Comparison of ENCODE assay signal across 8 cellular contexts in genomic region chr17:35764123-35764991, GRCh38. TPM values are rescaled to one million over a fixed set of nuclear protein-coding genes. Genes with fewer than 3 reads are reported as not detected.
DNase-seq lines count a peak whose midpoint lies in the region; ATAC-seq and TF ChIP-seq lines count a peak whose summit lies in the region.

No MANE protein-coding gene starts in this region.

- H3K9me3 Mint-ChIP-seq in endodermal cell = no peaks in the 10 kb centered on the region

- H3K4me1 ChIP-seq in HUES48 (ENCODE audit: control insufficient read depth, insufficient read depth, low read length) (no peaks in the 10 kb centered on the region), endodermal cell (ENCODE audit: control insufficient read depth, insufficient read depth, low read length) (no peaks in the 10 kb centered on the region)

- H3K27me3 ChIP-seq in HUES48 (ENCODE audit: control insufficient read depth, insufficient read depth, low read length) = peaks cover 11% of the 10 kb centered on the region
- no peaks in the 10 kb centered on the region for H3K27me3 ChIP-seq in endodermal cell (ENCODE audit: control insufficient read depth, insufficient read depth, low read length, poor library complexity, severe bottlenecking)

- no peaks in the 10 kb centered on the region for H3K36me3 Mint-ChIP-seq in endodermal cell (ENCODE audit: low read depth)

- peaks cover 32% of the 10 kb centered on the region for H3K27me3 Mint-ChIP-seq in endodermal cell (ENCODE audit: insufficient read depth)

- H3K4me3 ChIP-seq in HUES48 (ENCODE audit: low read depth, low read length) (peak overlapping the region; percentile 69), endodermal cell (ENCODE audit: low read length) (peak overlapping the region; percentile 76)

- no peak overlapping the region for H3K27ac Mint-ChIP-seq in endodermal cell

- H3K4me3 Mint-ChIP-seq in endodermal cell = peak overlapping the region; percentile 68

- DNase-seq in CMK (ENCODE audit: low read depth) = peak; percentile 86
- peak; percentile 83 for DNase-seq in NOMO-1 treated with dmso at 0.1 percent for 144 hours (lab: John Stamatoyannopoulos, UW; ENCODE audit: unreplicated experiment)
- peak; percentile 54 for DNase-seq in activated CD8-positive, alpha-beta memory T cell treated with anti-CD3 and anti-CD28 coated beads, Interleukin-2, amount 50 U/mL, for 24 hours (ENCODE audit: extremely low read depth)
- DNase-seq in endodermal cell = peak; percentile 99
- DNase-seq in midbrain (lab: John Stamatoyannopoulos, UW) = peak; percentile 89
- peak; percentile 69 to 76 for DNase-seq in stimulated activated CD8-positive, alpha-beta memory T cell treated with anti-CD3 and anti-CD28 coated beads, Interleukin-15, amount 100 ng/mL, for 4 hours (ENCODE audit: low read depth in 2 of 2)

- WGBS in endodermal cell (ENCODE audit: insufficient coverage in 1 of 2, insufficient read length in 1 of 2), 2 experiments = 9 to 14% methylated on average over 28 to 75 of the region's 75 CpGs

- H3K27ac ChIP-seq in HUES48 (ENCODE audit: low read depth, low read length) = no peak overlapping the region
- H3K27ac ChIP-seq in endodermal cell (ENCODE audit: low read depth, low read length) = no peak overlapping the region

- no peaks in the 10 kb centered on the region for H3K36me3 ChIP-seq in HUES48 (ENCODE audit: control insufficient read depth, insufficient read depth, low read length)
- no peaks in the 10 kb centered on the region for H3K36me3 ChIP-seq in endodermal cell (ENCODE audit: control insufficient read depth, insufficient read depth, low read length)

- peak; percentile 88 for TF ChIP-seq CTCF in endodermal cell (conservative IDR thresholded peaks at IDR 0.05)

- ATAC-seq in GM21367 (IDR thresholded peaks at IDR 0.05; ENCODE audit: unreplicated experiment) = peak; percentile 72

- peaks cover 6% of the 10 kb centered on the region for H3K4me1 Mint-ChIP-seq in endodermal cell

- H3K9ac ChIP-seq in HUES48 (ENCODE audit: low read depth, low read length) (no peak overlapping the region; the same call in 1 of the 2 replicates), endodermal cell (ENCODE audit: extremely low read depth, low read length, poor library complexity, severe bottlenecking) (no peak overlapping the region)

- no peaks in the 10 kb centered on the region for H3K9me3 ChIP-seq in HUES48 (ENCODE audit: control insufficient read depth, insufficient read depth, low read length)
- no peaks in the 10 kb centered on the region for H3K9me3 ChIP-seq in endodermal cell (ENCODE audit: control insufficient read depth, low read length)

RNA-seq across cellular contexts. Expression of gene C17orf50, which starts 3.7 kb away (rescaled TPM):
- total RNA-seq in endodermal cell = not detected
- not detected for polyA plus RNA-seq in endodermal cell (2013, experiment 1 of 2)
- not detected for polyA plus RNA-seq in endodermal cell (2013, experiment 2 of 2)

RNA-seq across cellular contexts. Expression of gene GAS2L2, which starts 11.3 kb away (rescaled TPM):
- under 1 TPM in 1 of 2 donors, not detected in 1; 0.09 TPM for total RNA-seq in endodermal cell
- polyA plus RNA-seq in endodermal cell (2013, experiment 1 of 2) = 0.11 TPM
- 0.12 TPM for polyA plus RNA-seq in endodermal cell (2013, experiment 2 of 2)

RNA-seq across cellular contexts. Expression of gene MMP28, which starts 31.1 kb away (rescaled TPM):
- not detected for total RNA-seq in endodermal cell
- 1.00 TPM for polyA plus RNA-seq in endodermal cell (2013, experiment 1 of 2)
- polyA plus RNA-seq in endodermal cell (2013, experiment 2 of 2) = 0.75 TPM

RNA-seq across cellular contexts. Expression of gene RASL10B, which starts 32.9 kb away (rescaled TPM):
- total RNA-seq in endodermal cell = 10 to 100 TPM; 28.6 to 31.9 TPM
- polyA plus RNA-seq in endodermal cell (2013, experiment 1 of 2) = 15.8 TPM
- 16.5 TPM for polyA plus RNA-seq in endodermal cell (2013, experiment 2 of 2)

RNA-seq across cellular contexts. Expression of gene TAF15, which starts 44.9 kb away (rescaled TPM):
- 100 to 1,000 TPM; 230 to 247 TPM for total RNA-seq in endodermal cell
- polyA plus RNA-seq in endodermal cell (2013, experiment 1 of 2) = 213 TPM
- polyA plus RNA-seq in endodermal cell (2013, experiment 2 of 2) = 212 TPM
